ENCODE assay signal across 1 cellular context in the genomic region with DNA sequence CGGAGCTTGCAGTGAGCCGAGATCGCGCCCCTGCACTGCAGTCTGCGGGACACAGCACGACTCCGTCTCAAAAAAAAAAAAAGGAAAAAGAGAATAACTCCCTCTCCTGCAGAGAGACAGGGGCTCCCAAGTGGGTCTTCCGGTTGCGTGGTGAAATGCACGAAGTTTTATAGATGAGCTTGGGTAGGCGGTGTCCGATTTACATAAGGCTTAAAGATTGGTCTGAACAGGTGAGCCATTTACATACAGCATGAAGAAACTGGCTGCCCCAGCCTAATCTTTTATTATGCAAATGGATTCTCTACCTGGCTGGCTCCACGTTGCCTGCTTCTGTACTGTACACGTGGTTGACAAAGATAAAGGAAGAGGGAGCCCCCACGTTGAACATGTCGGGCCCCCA.
TF ChIP-seq lines count a peak whose summit lies in the region.

No MANE protein-coding gene starts in this region.

TF ChIP-seq in HEK293, 187 proteins besides CTCF, POLR2A, EP300 and RAD21 (continued from another document and continues in another):
- TF ChIP-seq, protein P1, sequence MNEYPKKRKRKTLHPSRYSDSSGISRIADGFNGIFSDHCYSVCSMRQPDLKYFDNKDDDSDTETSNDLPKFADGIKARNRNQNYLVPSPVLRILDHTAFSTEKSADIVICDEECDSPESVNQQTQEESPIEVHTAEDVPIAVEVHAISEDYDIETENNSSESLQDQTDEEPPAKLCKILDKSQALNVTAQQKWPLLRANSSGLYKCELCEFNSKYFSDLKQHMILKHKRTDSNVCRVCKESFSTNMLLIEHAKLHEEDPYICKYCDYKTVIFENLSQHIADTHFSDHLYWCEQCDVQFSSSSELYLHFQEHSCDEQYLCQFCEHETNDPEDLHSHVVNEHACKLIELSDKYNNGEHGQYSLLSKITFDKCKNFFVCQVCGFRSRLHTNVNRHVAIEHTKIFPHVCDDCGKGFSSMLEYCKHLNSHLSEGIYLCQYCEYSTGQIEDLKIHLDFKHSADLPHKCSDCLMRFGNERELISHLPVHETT (tag by site-specific recombination; IDR thresholded peaks at IDR 0.05), result no peak
- TF ChIP-seq YY1 (tag by site-specific recombination; IDR thresholded peaks at IDR 0.05) (no peak), GLI4 (tag by site-specific recombination; IDR thresholded peaks at IDR 0.05) (no peak), ZNF791 (tag by site-specific recombination; IDR thresholded peaks at IDR 0.05) (no peak), ZNF664 (tag by site-specific recombination; IDR thresholded peaks at IDR 0.05) (no peak), WT1 (tag by site-specific recombination; IDR thresholded peaks at IDR 0.05) (no peak), TRIM28 (IDR thresholded peaks at IDR 0.05; ENCODE audit: borderline replicate concordance, low read length) (no peak), ZIC2 (tag by site-specific recombination; IDR thresholded peaks at IDR 0.05) (peak; percentile 83), ZNF776 (tag by site-specific recombination; IDR thresholded peaks at IDR 0.05; ENCODE audit: borderline replicate concordance) (no peak), ZNF600 (tag by site-specific recombination; IDR thresholded peaks at IDR 0.05) (peak; percentile 82), SP3 (tag by site-specific recombination; IDR thresholded peaks at IDR 0.05) (0 out of 2 replicates have a peak, but pooled peaks have one; percentile 22), ZNF211 (tag by site-specific recombination; IDR thresholded peaks at IDR 0.05; ENCODE audit: low read depth) (no peak), ZNF16 (tag by site-specific recombination; IDR thresholded peaks at IDR 0.05; ENCODE audit: low read depth) (no peak), SP7 (tag by site-specific recombination; IDR thresholded peaks at IDR 0.05) (no peak), BCL11B (tag by site-specific recombination; IDR thresholded peaks at IDR 0.05; ENCODE audit: low read depth) (no peak), ZBTB48 (tag by site-specific recombination; IDR thresholded peaks at IDR 0.05) (no peak), ZNF548 (tag by site-specific recombination; IDR thresholded peaks at IDR 0.05) (no peak), ZNF324 (tag by site-specific recombination; IDR thresholded peaks at IDR 0.05) (no peak), ZNF350 (tag by site-specific recombination; IDR thresholded peaks at IDR 0.05) (no peak), ZNF837 (tag by site-specific recombination; IDR thresholded peaks at IDR 0.05) (no peak), ZBTB17 (tag by site-specific recombination; IDR thresholded peaks at IDR 0.05) (peak; percentile 36; the same call in 1 of the 2 replicates), ZNF354C (tag by site-specific recombination; IDR thresholded peaks at IDR 0.05; ENCODE audit: borderline replicate concordance, low read depth) (no peak), ZNF768 (tag by site-specific recombination; IDR thresholded peaks at IDR 0.05) (no peak), ZXDB (tag by site-specific recombination; IDR thresholded peaks at IDR 0.05) (peak; percentile 83), KLF8 (tag by site-specific recombination; IDR thresholded peaks at IDR 0.05) (0 out of 2 replicates have a peak, but pooled peaks have one; percentile 16)
- TF ChIP-seq, protein P2, sequence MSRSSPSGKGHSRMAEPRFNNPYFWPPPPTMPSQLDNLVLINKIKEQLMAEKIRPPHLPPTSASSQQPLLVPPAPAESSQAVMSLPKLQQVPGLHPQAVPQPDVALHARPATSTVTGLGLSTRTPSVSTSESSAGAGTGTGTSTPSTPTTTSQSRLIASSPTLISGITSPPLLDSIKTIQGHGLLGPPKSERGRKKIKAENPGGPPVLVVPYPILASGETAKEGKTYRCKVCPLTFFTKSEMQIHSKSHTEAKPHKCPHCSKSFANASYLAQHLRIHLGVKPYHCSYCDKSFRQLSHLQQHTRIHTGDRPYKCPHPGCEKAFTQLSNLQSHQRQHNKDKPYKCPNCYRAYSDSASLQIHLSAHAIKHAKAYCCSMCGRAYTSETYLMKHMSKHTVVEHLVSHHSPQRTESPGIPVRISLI (tag by site-specific recombination; IDR thresholded peaks at IDR 0.05), result 0 out of 2 replicates have a peak, but pooled peaks have one; percentile 12
- TF ChIP-seq, protein P3, sequence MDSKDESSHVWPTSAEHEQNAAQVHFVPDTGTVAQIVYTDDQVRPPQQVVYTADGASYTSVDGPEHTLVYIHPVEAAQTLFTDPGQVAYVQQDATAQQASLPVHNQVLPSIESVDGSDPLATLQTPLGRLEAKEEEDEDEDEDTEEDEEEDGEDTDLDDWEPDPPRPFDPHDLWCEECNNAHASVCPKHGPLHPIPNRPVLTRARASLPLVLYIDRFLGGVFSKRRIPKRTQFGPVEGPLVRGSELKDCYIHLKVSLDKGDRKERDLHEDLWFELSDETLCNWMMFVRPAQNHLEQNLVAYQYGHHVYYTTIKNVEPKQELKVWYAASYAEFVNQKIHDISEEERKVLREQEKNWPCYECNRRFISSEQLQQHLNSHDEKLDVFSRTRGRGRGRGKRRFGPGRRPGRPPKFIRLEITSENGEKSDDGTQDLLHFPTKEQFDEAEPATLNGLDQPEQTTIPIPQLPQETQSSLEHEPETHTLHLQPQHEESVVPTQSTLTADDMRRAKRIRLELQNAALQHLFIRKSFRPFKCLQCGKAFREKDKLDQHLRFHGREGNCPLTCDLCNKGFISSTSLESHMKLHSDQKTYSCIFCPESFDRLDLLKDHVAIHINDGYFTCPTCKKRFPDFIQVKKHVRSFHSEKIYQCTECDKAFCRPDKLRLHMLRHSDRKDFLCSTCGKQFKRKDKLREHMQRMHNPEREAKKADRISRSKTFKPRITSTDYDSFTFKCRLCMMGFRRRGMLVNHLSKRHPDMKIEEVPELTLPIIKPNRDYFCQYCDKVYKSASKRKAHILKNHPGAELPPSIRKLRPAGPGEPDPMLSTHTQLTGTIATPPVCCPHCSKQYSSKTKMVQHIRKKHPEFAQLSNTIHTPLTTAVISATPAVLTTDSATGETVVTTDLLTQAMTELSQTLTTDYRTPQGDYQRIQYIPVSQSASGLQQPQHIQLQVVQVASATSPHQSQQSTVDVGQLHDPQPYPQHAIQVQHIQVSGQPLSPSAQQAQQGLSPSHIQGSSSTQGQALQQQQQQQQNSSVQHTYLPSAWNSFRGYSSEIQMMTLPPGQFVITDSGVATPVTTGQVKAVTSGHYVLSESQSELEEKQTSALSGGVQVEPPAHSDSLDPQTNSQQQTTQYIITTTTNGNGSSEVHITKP (tag by site-specific recombination; IDR thresholded peaks at IDR 0.05), result 0 out of 2 replicates have a peak, but pooled peaks have one; percentile 29
- TF ChIP-seq, protein P4, sequence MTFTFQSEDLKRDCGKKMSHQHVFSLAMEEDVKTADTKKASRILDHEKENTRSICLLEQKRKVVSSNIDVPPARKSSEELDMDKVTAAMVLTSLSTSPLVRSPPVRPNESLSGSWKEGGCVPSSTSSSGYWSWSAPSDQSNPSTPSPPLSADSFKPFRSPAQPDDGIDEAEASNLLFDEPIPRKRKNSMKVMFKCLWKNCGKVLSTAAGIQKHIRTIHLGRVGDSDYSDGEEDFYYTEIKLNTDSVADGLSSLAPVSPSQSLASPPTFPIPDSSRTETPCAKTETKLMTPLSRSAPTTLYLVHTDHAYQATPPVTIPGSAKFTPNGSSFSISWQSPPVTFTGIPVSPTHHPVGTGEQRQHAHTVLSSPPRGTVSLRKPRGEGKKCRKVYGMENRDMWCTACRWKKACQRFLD (tag by site-specific recombination; IDR thresholded peaks at IDR 0.05), result no peak
- TF ChIP-seq, protein P5, sequence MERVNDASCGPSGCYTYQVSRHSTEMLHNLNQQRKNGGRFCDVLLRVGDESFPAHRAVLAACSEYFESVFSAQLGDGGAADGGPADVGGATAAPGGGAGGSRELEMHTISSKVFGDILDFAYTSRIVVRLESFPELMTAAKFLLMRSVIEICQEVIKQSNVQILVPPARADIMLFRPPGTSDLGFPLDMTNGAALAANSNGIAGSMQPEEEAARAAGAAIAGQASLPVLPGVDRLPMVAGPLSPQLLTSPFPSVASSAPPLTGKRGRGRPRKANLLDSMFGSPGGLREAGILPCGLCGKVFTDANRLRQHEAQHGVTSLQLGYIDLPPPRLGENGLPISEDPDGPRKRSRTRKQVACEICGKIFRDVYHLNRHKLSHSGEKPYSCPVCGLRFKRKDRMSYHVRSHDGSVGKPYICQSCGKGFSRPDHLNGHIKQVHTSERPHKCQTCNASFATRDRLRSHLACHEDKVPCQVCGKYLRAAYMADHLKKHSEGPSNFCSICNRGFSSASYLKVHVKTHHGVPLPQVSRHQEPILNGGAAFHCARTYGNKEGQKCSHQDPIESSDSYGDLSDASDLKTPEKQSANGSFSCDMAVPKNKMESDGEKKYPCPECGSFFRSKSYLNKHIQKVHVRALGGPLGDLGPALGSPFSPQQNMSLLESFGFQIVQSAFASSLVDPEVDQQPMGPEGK (tag by site-specific recombination; IDR thresholded peaks at IDR 0.05), result 0 out of 2 replicates have a peak, but pooled peaks have one; percentile 29
- TF ChIP-seq, protein P6, sequence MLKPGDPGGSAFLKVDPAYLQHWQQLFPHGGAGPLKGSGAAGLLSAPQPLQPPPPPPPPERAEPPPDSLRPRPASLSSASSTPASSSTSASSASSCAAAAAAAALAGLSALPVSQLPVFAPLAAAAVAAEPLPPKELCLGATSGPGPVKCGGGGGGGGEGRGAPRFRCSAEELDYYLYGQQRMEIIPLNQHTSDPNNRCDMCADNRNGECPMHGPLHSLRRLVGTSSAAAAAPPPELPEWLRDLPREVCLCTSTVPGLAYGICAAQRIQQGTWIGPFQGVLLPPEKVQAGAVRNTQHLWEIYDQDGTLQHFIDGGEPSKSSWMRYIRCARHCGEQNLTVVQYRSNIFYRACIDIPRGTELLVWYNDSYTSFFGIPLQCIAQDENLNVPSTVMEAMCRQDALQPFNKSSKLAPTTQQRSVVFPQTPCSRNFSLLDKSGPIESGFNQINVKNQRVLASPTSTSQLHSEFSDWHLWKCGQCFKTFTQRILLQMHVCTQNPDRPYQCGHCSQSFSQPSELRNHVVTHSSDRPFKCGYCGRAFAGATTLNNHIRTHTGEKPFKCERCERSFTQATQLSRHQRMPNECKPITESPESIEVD (tag by site-specific recombination; IDR thresholded peaks at IDR 0.05), result no peak
- TF ChIP-seq, protein P7, sequence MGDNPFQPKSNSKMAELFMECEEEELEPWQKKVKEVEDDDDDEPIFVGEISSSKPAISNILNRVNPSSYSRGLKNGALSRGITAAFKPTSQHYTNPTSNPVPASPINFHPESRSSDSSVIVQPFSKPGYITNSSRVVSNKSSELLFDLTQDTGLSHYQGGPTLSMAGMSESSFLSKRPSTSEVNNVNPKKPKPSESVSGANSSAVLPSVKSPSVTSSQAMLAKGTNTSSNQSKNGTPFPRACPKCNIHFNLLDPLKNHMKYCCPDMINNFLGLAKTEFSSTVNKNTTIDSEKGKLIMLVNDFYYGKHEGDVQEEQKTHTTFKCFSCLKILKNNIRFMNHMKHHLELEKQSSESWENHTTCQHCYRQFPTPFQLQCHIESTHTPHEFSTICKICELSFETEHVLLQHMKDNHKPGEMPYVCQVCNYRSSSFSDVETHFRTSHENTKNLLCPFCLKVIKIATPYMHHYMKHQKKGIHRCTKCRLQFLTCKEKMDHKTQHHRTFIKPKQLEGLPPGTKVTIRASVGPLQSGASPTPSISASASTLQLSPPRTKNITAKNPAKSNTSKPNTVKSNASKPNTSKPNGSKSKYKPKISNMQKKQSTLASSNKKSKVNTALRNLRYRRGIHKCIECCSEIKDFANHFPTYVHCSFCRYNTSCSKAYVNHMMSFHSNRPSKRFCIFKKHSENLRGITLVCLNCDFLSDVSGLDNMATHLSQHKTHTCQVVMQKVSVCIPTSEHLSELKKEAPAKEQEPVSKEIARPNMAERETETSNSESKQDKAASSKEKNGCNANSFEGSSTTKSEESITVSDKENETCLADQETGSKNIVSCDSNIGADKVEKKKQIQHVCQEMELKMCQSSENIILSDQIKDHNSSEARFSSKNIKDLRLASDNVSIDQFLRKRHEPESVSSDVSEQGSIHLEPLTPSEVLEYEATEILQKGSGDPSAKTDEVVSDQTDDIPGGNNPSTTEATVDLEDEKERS (tag by site-specific recombination; IDR thresholded peaks at IDR 0.05), result no peak
- TF ChIP-seq, protein P8, sequence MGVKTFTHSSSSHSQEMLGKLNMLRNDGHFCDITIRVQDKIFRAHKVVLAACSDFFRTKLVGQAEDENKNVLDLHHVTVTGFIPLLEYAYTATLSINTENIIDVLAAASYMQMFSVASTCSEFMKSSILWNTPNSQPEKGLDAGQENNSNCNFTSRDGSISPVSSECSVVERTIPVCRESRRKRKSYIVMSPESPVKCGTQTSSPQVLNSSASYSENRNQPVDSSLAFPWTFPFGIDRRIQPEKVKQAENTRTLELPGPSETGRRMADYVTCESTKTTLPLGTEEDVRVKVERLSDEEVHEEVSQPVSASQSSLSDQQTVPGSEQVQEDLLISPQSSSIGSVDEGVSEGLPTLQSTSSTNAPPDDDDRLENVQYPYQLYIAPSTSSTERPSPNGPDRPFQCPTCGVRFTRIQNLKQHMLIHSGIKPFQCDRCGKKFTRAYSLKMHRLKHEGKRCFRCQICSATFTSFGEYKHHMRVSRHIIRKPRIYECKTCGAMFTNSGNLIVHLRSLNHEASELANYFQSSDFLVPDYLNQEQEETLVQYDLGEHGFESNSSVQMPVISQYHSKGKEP (tag by site-specific recombination; IDR thresholded peaks at IDR 0.05), result no peak
- TF ChIP-seq, protein P9, sequence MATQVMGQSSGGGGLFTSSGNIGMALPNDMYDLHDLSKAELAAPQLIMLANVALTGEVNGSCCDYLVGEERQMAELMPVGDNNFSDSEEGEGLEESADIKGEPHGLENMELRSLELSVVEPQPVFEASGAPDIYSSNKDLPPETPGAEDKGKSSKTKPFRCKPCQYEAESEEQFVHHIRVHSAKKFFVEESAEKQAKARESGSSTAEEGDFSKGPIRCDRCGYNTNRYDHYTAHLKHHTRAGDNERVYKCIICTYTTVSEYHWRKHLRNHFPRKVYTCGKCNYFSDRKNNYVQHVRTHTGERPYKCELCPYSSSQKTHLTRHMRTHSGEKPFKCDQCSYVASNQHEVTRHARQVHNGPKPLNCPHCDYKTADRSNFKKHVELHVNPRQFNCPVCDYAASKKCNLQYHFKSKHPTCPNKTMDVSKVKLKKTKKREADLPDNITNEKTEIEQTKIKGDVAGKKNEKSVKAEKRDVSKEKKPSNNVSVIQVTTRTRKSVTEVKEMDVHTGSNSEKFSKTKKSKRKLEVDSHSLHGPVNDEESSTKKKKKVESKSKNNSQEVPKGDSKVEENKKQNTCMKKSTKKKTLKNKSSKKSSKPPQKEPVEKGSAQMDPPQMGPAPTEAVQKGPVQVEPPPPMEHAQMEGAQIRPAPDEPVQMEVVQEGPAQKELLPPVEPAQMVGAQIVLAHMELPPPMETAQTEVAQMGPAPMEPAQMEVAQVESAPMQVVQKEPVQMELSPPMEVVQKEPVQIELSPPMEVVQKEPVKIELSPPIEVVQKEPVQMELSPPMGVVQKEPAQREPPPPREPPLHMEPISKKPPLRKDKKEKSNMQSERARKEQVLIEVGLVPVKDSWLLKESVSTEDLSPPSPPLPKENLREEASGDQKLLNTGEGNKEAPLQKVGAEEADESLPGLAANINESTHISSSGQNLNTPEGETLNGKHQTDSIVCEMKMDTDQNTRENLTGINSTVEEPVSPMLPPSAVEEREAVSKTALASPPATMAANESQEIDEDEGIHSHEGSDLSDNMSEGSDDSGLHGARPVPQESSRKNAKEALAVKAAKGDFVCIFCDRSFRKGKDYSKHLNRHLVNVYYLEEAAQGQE (tag by site-specific recombination; IDR thresholded peaks at IDR 0.05), result no peak
